ENCODE assay signal across 28 cellular contexts in genomic region chr9:135296783-135297715, GRCh38.
A peak's percentile ranks its signal among the peaks of the same experiment; 100 is the strongest.
DNase-seq lines count a peak whose midpoint lies in the region; ATAC-seq and TF ChIP-seq lines count a peak whose summit lies in the region.
"Had no signal": no experiment of that assay in that cellular context is flagged by ENCODE, and none has a peak within 500 bp of the region (broad histone marks: within the 10 kb centered on the region; RNA-seq: fewer than 3 reads in every experiment).

No MANE protein-coding gene starts in this region.

- H3K4me1 ChIP-seq in BLaER1 (peaks cover 54% of the 10 kb centered on the region), mesenchymal stem cell (ENCODE audit: control insufficient read depth, insufficient read depth, low read depth, low read length) (no peaks in the 10 kb centered on the region)

- no peak overlapping the region for H2BK15ac ChIP-seq in mesenchymal stem cell (ENCODE audit: low read depth, poor library complexity, severe bottlenecking)

- DNase-seq in ELF-1 (ENCODE audit: low read depth, low spot score): peak; percentile 21
- peak; percentile 2 for DNase-seq in WERI-Rb-1
- DNase-seq in mesenteric fat pad (ENCODE audit: low spot score): peak; percentile 67
- no peak for DNase-seq in mesenchymal stem cell
- no peak for DNase-seq in DMS53 treated with DMSO at 0.1 percent for 48 hours (lab: John Stamatoyannopoulos, UW; ENCODE audit: unreplicated experiment)
- no peak for DNase-seq in left ventricle myocardium superior
- DNase-seq in NOMO-1 (lab: John Stamatoyannopoulos, UW; ENCODE audit: unreplicated experiment in 2 of 2): no peak
- DNase-seq: ACHN; activated CD4-positive, alpha-beta T cell treated with anti-CD3 and anti-CD28 coated beads, Interleukin-2, amount 50 U/mL, for 4 hours; activated naive CD4-positive, alpha-beta T cell treated with anti-CD3 and anti-CD28 coated beads for 36 hours; activated T-cell treated with anti-CD3 and anti-CD28 coated beads, Interleukin-2, amount 50 U/mL, for 72 hours; DMS53; GM23248; KBM-7; MG63; naive thymus-derived CD4-positive, alpha-beta T cell; NCI-H1436; NCI-H2081 treated with DMSO at 0.1 percent for 48 hours; NCI-H446; NCI-H82; retina; stimulated activated naive B cell treated with anti-CD40 and anti-IgM and Interleukin-4, amounts not matched to agents 10 μg/mL and 1 μg/mL and 100 μg/mL, for 72 hours; substantia nigra; T-helper 17 cell had no signal

- 65% methylated on average over 17 of the region's 17 CpGs for WGBS in mesenchymal stem cell

- no peak overlapping the region for H4K8ac ChIP-seq in mesenchymal stem cell (ENCODE audit: low read length)

- no peak overlapping the region for H2BK5ac ChIP-seq in mesenchymal stem cell (ENCODE audit: low read depth, low read length, poor library complexity, severe bottlenecking)

- H2AK5ac ChIP-seq in mesenchymal stem cell (ENCODE audit: low read length, severe bottlenecking): no peak overlapping the region

- no peak overlapping the region for H3K23ac ChIP-seq in mesenchymal stem cell (ENCODE audit: low read length in 2 of 2)

- H3K14ac ChIP-seq in mesenchymal stem cell (ENCODE audit: low read length in 2 of 2): no peak overlapping the region

- H3K27ac ChIP-seq in BLaER1: no peak overlapping the region
- no peak overlapping the region for H3K27ac ChIP-seq in WERI-Rb-1
- H3K27ac ChIP-seq in mesenchymal stem cell (ENCODE audit: low read length, poor library complexity, severe bottlenecking): no peak overlapping the region
- H3K27ac ChIP-seq: GM23248, upper lobe of left lung had no signal

- no peak overlapping the region for H4K91ac ChIP-seq in mesenchymal stem cell (ENCODE audit: low read length)

- H3K4me2 ChIP-seq in BLaER1: peak overlapping the region; percentile 55
- no peak overlapping the region for H3K4me2 ChIP-seq in mesenchymal stem cell (ENCODE audit: low read length, poor library complexity, severe bottlenecking)

- no peak overlapping the region for H3K18ac ChIP-seq in mesenchymal stem cell (ENCODE audit: low read depth in 1 of 2, low read length in 2 of 2)

- H3K36me3 ChIP-seq in BLaER1: no peaks in the 10 kb centered on the region
- no peaks in the 10 kb centered on the region for H3K36me3 ChIP-seq in WERI-Rb-1
- H3K36me3 ChIP-seq in mesenchymal stem cell (ENCODE audit: control insufficient read depth in 1 of 2, insufficient read depth in 2 of 2, low read depth in 1 of 2, low read length in 2 of 2): no peaks in the 10 kb centered on the region
- H3K36me3 ChIP-seq: MG63, upper lobe of left lung had no signal

- H3K9ac ChIP-seq in BLaER1 (no peak overlapping the region), mesenchymal stem cell (ENCODE audit: low read length) (no peak overlapping the region)
- H3K9ac ChIP-seq: GM23248 had no signal

- no peak overlapping the region for H2AFZ ChIP-seq in mesenchymal stem cell (ENCODE audit: low read depth, low read length)
- H2AFZ ChIP-seq: GM23248 had no signal

- H4K20me1 ChIP-seq in BLaER1: no peaks in the 10 kb centered on the region

- ATAC-seq in left ventricle myocardium superior: no peak
- ATAC-seq: activated CD4-positive, CD25-positive, alpha-beta regulatory T cell treated with anti-CD3 and anti-CD28 coated beads, Interleukin-2, amount 50 U/mL, for 24 hours; activated T-cell treated with anti-CD3 and anti-CD28 coated beads, Interleukin-2, amount 50 U/mL, for 72 hours; esophagus mucosa; naive thymus-derived CD4-positive, alpha-beta T cell; stimulated activated naive B cell treated with anti-CD40 and anti-IgM and Interleukin-4, amounts not matched to agents 10 μg/mL and 1 μg/mL and 100 μg/mL, for 72 hours; T-helper 17 cell had no signal

- H2BK120ac ChIP-seq in mesenchymal stem cell (ENCODE audit: low read depth, low read length): no peak overlapping the region

- H3K9me3 ChIP-seq in BLaER1 (no peaks in the 10 kb centered on the region), WERI-Rb-1 (ENCODE audit: severe bottlenecking) (no peaks in the 10 kb centered on the region), mesenchymal stem cell (ENCODE audit: control insufficient read depth, low read length) (no peaks in the 10 kb centered on the region)
- H3K9me3 ChIP-seq: MG63, upper lobe of left lung had no signal

- H3K4me3 ChIP-seq in BLaER1 (no peak overlapping the region), WERI-Rb-1 (ENCODE audit: low read depth, low read length) (no peak overlapping the region), mesenchymal stem cell (ENCODE audit: insufficient read depth in 1 of 2, low read depth in 1 of 2, low read length in 2 of 2) (no peak overlapping the region)
- H3K4me3 ChIP-seq: GM23248, MG63, upper lobe of left lung had no signal

- no peak overlapping the region for H3K4ac ChIP-seq in mesenchymal stem cell (ENCODE audit: low read depth in 1 of 2, low read length in 2 of 2)

- H3K27me3 ChIP-seq in BLaER1 (no peaks in the 10 kb centered on the region), WERI-Rb-1 (ENCODE audit: insufficient read depth, low read depth, severe bottlenecking) (no peaks in the 10 kb centered on the region), mesenchymal stem cell (ENCODE audit: control insufficient read depth in 1 of 2, insufficient read depth in 1 of 2, low read length in 2 of 2) (peaks cover 0 to 50% of the 10 kb centered on the region in 2 experiments)
- H3K27me3 ChIP-seq: upper lobe of left lung had no signal

- no peak for TF ChIP-seq CTCF in WERI-Rb-1 (IDR thresholded peaks at IDR 0.05; ENCODE audit: low read depth, low read length)

- intact Hi-C loops in left ventricle myocardium superior (cut with micrococcal nuclease): no loop called here

- no peaks in the 10 kb centered on the region for H3K79me1 ChIP-seq in mesenchymal stem cell (replicated peaks; ENCODE audit: low read length, poor library complexity, severe bottlenecking)

- no peak overlapping the region for H2BK12ac ChIP-seq in mesenchymal stem cell (ENCODE audit: low read length in 2 of 2)

Comparison
In these comparisons a context has a peak if more than half of its experiments do, and no peak if none do; other contexts are left out.
1. DNase-seq: peak in ELF-1 (single experiment), WERI-Rb-1 (single experiment) and mesenteric fat pad (single experiment); none in mesenchymal stem cell (single experiment), DMS53 treated with DMSO at 0.1 percent for 48 hours (single experiment), left ventricle myocardium superior (single experiment) and NOMO-1 (0 of 2).